Comparison of ENCODE assay signal across 8 cellular contexts in genomic region chr15:59160880-59161593, GRCh38. TPM values are rescaled to one million over a fixed set of nuclear protein-coding genes. Genes with fewer than 3 reads are reported as not detected.
DNase-seq lines count a peak whose midpoint lies in the region; ATAC-seq and TF ChIP-seq lines count a peak whose summit lies in the region.

No MANE protein-coding gene starts in this region.

- DNase-seq in COLO668 (lab: John Stamatoyannopoulos, UW; ENCODE audit: unreplicated experiment), result peak; percentile 72
- peak; percentile 13 for DNase-seq in SK-N-DZ (ENCODE audit: low spot score)
- peak in 1 of 2 donors; percentile 49 for DNase-seq in foreskin fibroblast
- no peak for DNase-seq in GM13976 (ENCODE audit: low spot score)
- no peak for DNase-seq in putamen (ENCODE audit: low spot score)

- H3K4me3 ChIP-seq in foreskin fibroblast (ENCODE audit: low read depth in 1 of 2, low read length in 2 of 2), result no peak overlapping the region

- no peak for TF ChIP-seq EP300 in Ishikawa (IDR thresholded peaks at IDR 0.05; ENCODE audit: borderline replicate concordance)

- peak; percentile 52 for TF ChIP-seq CTCF in foreskin fibroblast (IDR thresholded peaks at IDR 0.05; ENCODE audit: low read depth, low read length)
- no peak for TF ChIP-seq CTCF in GM13976 (IDR thresholded peaks at IDR 0.05; ENCODE audit: borderline replicate concordance, control extremely low read depth, extremely low read depth, insufficient read depth, missing control alignments)

- ATAC-seq in HG03520 (IDR thresholded peaks at IDR 0.05; ENCODE audit: unreplicated experiment) (no peak), GM19397 (IDR thresholded peaks at IDR 0.05; ENCODE audit: unreplicated experiment) (no peak)

- peak; percentile 64 for TF ChIP-seq RAD21 in Ishikawa (IDR thresholded peaks at IDR 0.05; ENCODE audit: low read depth)

- in situ Hi-C loops in GM13976 (cut with MboI; ENCODE audit: low sequenced_read_pairs, unreplicated experiment), result loop anchor here (25.0 kb wide), 1 partner anchor 326 kb away; no protein-coding TSS in a partner anchor

TF ChIP-seq in Ishikawa, 13 proteins besides CTCF, POLR2A, EP300 and RAD21:
- TF ChIP-seq ZBTB7A (IDR thresholded peaks at IDR 0.05; ENCODE audit: low read depth), result no peak

RNA-seq across cellular contexts. Expression of gene LDHAL6B, which starts 45.6 kb away (rescaled TPM):
- not detected in 2 replicates for polyA plus RNA-seq in SK-N-DZ (2014; cell fraction: cytosol; rRNA removed)
- polyA plus RNA-seq in SK-N-DZ (2014; cell fraction: nucleus; rRNA removed), result not detected in 2 replicates

RNA-seq across cellular contexts. Expression of gene CCNB2, which starts 56.1 kb away (rescaled TPM):
- polyA plus RNA-seq in SK-N-DZ (2014; cell fraction: cytosol; rRNA removed), result 255 and 268 TPM in 2 replicates
- 134 and 166 TPM in 2 replicates for polyA plus RNA-seq in SK-N-DZ (2014; cell fraction: nucleus; rRNA removed)

Comparison
In these comparisons a context has a peak if more than half of its experiments do, and no peak if none do; other contexts are left out.
1. DNase-seq: peak in COLO668 (single experiment) and SK-N-DZ (single experiment); none in GM13976 (single experiment) and putamen (single experiment).